ENCODE assay signal across 1 cellular context in the genomic region with DNA sequence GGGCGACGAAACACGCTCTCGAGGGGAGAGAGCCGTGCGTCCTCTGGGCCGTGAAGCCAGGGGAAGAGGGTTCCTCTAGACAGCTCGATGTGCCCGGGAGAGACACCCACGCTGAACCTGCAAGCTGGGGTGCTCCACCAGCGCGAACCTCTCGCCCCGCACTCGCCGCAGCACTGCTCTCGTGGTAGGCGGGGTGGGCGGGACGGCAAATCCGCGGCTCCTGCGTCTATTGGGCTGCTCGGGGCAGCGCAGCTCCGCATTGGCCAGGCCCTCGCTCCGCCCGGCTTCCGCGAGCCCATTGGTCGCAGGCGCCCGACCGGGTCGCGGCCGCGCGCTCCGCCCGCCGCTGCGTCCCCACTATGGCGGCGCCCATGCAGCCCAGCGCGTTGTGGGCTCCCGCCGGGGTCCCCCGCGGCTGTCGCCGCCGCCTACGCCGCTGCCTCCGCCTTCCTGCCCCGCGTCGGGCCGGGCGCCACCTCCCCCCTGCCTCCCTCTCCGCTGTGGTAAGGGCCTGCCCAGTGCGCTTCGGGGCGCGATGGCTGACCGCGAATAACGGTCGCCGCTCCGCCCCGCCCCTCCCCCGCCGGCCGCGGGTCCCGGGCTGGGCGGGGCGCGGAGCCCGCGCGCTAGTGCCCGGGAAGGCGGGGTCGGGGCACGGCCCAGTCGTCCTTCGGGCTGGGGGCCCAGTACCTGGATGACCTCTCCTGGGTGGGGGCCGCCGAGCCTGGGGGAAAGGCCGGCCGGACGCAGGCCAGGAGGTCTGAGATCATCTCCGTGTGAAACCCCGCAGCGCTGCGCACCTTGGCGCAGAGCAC.
TF ChIP-seq lines count a peak whose summit lies in the region.

A gene with protein sequence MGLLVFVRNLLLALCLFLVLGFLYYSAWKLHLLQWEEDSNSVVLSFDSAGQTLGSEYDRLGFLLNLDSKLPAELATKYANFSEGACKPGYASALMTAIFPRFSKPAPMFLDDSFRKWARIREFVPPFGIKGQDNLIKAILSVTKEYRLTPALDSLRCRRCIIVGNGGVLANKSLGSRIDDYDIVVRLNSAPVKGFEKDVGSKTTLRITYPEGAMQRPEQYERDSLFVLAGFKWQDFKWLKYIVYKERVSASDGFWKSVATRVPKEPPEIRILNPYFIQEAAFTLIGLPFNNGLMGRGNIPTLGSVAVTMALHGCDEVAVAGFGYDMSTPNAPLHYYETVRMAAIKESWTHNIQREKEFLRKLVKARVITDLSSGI (plus strand): TSS at position 346 of the 815 bp plus-strand sequence. CDS start 28,727 bp downstream, outside the sequence.

TF ChIP-seq in HepG2, 621 proteins besides CTCF, POLR2A, EP300 and RAD21 (continued from another document and continues in another):
- no peak for TF ChIP-seq TRIM22 (IDR thresholded peaks at IDR 0.05)
- TF ChIP-seq TP53 (CRISPR knock-in tag; conservative IDR thresholded peaks at IDR 0.05) = no peak
- TF ChIP-seq HHEX (CRISPR knock-in tag; IDR thresholded peaks at IDR 0.05) = no peak
- TF ChIP-seq ASH2L (IDR thresholded peaks at IDR 0.05; ENCODE audit: insufficient read length, low read depth, low read length) = peak; percentile 97
- peak; percentile 99 for TF ChIP-seq YY1 (IDR thresholded peaks at IDR 0.05; ENCODE audit: insufficient read depth, insufficient replicate concordance, low read depth, low read length)
- TF ChIP-seq RFX5 (IDR thresholded peaks at IDR 0.05; ENCODE audit: low read depth, low read length) = no peak
- TF ChIP-seq FOSL1 (CRISPR knock-in tag; IDR thresholded peaks at IDR 0.05; ENCODE audit: borderline replicate concordance) = no peak
- TF ChIP-seq, protein P1, sequence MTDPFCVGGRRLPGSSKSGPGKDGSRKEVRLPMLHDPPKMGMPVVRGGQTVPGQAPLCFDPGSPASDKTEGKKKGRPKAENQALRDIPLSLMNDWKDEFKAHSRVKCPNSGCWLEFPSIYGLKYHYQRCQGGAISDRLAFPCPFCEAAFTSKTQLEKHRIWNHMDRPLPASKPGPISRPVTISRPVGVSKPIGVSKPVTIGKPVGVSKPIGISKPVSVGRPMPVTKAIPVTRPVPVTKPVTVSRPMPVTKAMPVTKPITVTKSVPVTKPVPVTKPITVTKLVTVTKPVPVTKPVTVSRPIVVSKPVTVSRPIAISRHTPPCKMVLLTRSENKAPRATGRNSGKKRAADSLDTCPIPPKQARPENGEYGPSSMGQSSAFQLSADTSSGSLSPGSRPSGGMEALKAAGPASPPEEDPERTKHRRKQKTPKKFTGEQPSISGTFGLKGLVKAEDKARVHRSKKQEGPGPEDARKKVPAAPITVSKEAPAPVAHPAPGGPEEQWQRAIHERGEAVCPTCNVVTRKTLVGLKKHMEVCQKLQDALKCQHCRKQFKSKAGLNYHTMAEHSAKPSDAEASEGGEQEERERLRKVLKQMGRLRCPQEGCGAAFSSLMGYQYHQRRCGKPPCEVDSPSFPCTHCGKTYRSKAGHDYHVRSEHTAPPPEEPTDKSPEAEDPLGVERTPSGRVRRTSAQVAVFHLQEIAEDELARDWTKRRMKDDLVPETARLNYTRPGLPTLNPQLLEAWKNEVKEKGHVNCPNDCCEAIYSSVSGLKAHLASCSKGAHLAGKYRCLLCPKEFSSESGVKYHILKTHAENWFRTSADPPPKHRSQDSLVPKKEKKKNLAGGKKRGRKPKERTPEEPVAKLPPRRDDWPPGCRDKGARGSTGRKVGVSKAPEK (CRISPR knock-in tag; IDR thresholded peaks at IDR 0.05; ENCODE audit: borderline replicate concordance) = no peak
- peak; percentile 40; the same call in 1 of the 2 replicates for TF ChIP-seq NR1H2 (CRISPR knock-in tag; IDR thresholded peaks at IDR 0.05; ENCODE audit: borderline replicate concordance, low read depth)
- 0 out of 2 replicates have a peak, but pooled peaks have one; percentile 10 for TF ChIP-seq SIX4 (CRISPR knock-in tag; IDR thresholded peaks at IDR 0.05)
- TF ChIP-seq, protein P2, sequence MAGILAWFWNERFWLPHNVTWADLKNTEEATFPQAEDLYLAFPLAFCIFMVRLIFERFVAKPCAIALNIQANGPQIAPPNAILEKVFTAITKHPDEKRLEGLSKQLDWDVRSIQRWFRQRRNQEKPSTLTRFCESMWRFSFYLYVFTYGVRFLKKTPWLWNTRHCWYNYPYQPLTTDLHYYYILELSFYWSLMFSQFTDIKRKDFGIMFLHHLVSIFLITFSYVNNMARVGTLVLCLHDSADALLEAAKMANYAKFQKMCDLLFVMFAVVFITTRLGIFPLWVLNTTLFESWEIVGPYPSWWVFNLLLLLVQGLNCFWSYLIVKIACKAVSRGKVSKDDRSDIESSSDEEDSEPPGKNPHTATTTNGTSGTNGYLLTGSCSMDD (CRISPR knock-in tag; IDR thresholded peaks at IDR 0.05) = no peak
- TF ChIP-seq ZNF619 (CRISPR knock-in tag; IDR thresholded peaks at IDR 0.05) = no peak
- peak; percentile 56 for TF ChIP-seq GABPB1 (CRISPR knock-in tag; IDR thresholded peaks at IDR 0.05)
- 0 out of 2 replicates have a peak, but pooled peaks have one; percentile 33 for TF ChIP-seq FOXK1 (CRISPR knock-in tag; IDR thresholded peaks at IDR 0.05; ENCODE audit: borderline replicate concordance, low read depth)
- TF ChIP-seq ZNF367 (CRISPR knock-in tag; IDR thresholded peaks at IDR 0.05; ENCODE audit: borderline replicate concordance) = no peak
- TF ChIP-seq ZNF562 (CRISPR knock-in tag; IDR thresholded peaks at IDR 0.05; ENCODE audit: borderline replicate concordance) = no peak
- TF ChIP-seq NFE2L2 (IDR thresholded peaks at IDR 0.05; ENCODE audit: low read length) = no peak
- peak; percentile 54; the same call in 1 of the 2 replicates for TF ChIP-seq ZSCAN31 (CRISPR knock-in tag; IDR thresholded peaks at IDR 0.05; ENCODE audit: low read depth)
- TF ChIP-seq KLF12 (CRISPR knock-in tag; IDR thresholded peaks at IDR 0.05; ENCODE audit: borderline replicate concordance) = no peak
- peak; percentile 56; the same call in 1 of the 2 replicates for TF ChIP-seq KDM5B (CRISPR knock-in tag; IDR thresholded peaks at IDR 0.05; ENCODE audit: borderline replicate concordance)
- TF ChIP-seq FOSL2 (CRISPR knock-in tag; IDR thresholded peaks at IDR 0.05) = peak; percentile 8; the same call in 1 of the 2 replicates
- TF ChIP-seq SP2 (CRISPR knock-in tag; IDR thresholded peaks at IDR 0.05) = peak; percentile 92
- TF ChIP-seq CC2D1A (CRISPR knock-in tag; IDR thresholded peaks at IDR 0.05) = no peak
- TF ChIP-seq, protein P3, sequence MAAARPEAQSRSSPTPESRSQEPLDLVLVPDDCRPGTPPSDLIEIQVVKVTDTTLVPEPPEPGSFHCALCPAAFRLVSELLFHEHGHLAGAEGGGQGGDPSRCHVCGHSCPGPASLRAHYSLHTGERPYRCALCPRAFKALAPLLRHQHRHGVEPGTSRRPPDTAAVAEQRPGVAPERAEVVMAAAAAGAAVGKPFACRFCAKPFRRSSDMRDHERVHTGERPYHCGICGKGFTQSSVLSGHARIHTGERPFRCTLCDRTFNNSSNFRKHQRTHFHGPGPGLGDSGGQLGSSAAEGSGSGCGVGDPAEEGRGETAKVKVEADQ (CRISPR knock-in tag; IDR thresholded peaks at IDR 0.05; ENCODE audit: borderline replicate concordance) = 0 out of 2 replicates have a peak, but pooled peaks have one; percentile 53
- TF ChIP-seq HCFC1 (IDR thresholded peaks at IDR 0.05; ENCODE audit: low read depth, low read length) = no peak
- 0 out of 2 replicates have a peak, but pooled peaks have one; percentile 61 for TF ChIP-seq ZNF136 (CRISPR knock-in tag; IDR thresholded peaks at IDR 0.05; ENCODE audit: low read depth)
- peak; percentile 23; the same call in 1 of the 2 replicates for TF ChIP-seq SNAI1 (CRISPR knock-in tag; IDR thresholded peaks at IDR 0.05; ENCODE audit: borderline replicate concordance)
- TF ChIP-seq NFKB2 (CRISPR knock-in tag; IDR thresholded peaks at IDR 0.05; ENCODE audit: borderline replicate concordance) = 0 out of 2 replicates have a peak, but pooled peaks have one; percentile 3
- no peak; the same call in 1 of the 2 replicates for TF ChIP-seq ZBTB42 (CRISPR knock-in tag; IDR thresholded peaks at IDR 0.05)
- no peak for TF ChIP-seq TCF12 (IDR thresholded peaks at IDR 0.05)
- TF ChIP-seq TCF12 (CRISPR knock-in tag; IDR thresholded peaks at IDR 0.05) = no peak
- TF ChIP-seq ZNF337 (CRISPR knock-in tag; IDR thresholded peaks at IDR 0.05; ENCODE audit: borderline replicate concordance, low read depth) = peak; percentile 80; the same call in 1 of the 2 replicates
- peak; percentile 45 for TF ChIP-seq BCL3 (CRISPR knock-in tag; IDR thresholded peaks at IDR 0.05)
- no peak for TF ChIP-seq ZNF101 (CRISPR knock-in tag; IDR thresholded peaks at IDR 0.05; ENCODE audit: borderline replicate concordance, low read depth)
- TF ChIP-seq ZNF773 (CRISPR knock-in tag; IDR thresholded peaks at IDR 0.05; ENCODE audit: borderline replicate concordance) = 0 out of 2 replicates have a peak, but pooled peaks have one; percentile 49
- TF ChIP-seq PRDM15 (CRISPR knock-in tag; IDR thresholded peaks at IDR 0.05) = no peak
- peak; percentile 50 for TF ChIP-seq SRY (CRISPR knock-in tag; IDR thresholded peaks at IDR 0.05)
- no peak for TF ChIP-seq TOPORS (CRISPR knock-in tag; IDR thresholded peaks at IDR 0.05)
- TF ChIP-seq, protein P4, sequence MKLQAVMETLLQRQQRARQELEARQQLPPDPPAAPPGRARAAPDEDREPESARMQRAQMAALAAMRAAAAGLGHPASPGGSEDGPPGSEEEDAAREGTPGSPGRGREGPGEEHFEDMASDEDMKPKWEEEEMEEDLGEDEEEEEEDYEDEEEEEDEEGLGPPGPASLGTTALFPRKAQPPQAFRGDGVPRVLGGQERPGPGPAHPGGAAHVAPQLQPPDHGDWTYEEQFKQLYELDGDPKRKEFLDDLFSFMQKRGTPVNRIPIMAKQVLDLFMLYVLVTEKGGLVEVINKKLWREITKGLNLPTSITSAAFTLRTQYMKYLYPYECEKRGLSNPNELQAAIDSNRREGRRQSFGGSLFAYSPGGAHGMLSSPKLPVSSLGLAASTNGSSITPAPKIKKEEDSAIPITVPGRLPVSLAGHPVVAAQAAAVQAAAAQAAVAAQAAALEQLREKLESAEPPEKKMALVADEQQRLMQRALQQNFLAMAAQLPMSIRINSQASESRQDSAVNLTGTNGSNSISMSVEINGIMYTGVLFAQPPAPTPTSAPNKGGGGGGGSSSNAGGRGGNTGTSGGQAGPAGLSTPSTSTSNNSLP (IDR thresholded peaks at IDR 0.05; ENCODE audit: low read depth, low read length) = no peak
- peak; percentile 96; the same call in 1 of the 2 replicates for TF ChIP-seq ZBTB25 (CRISPR knock-in tag; IDR thresholded peaks at IDR 0.05)
- TF ChIP-seq NCOA1 (CRISPR knock-in tag; IDR thresholded peaks at IDR 0.05) = no peak
- TF ChIP-seq TCF7L2 (IDR thresholded peaks at IDR 0.05; ENCODE audit: low read depth, low read length) = no peak
- TF ChIP-seq ZNF543 (CRISPR knock-in tag; IDR thresholded peaks at IDR 0.05) = no peak
- TF ChIP-seq WIZ (CRISPR knock-in tag; IDR thresholded peaks at IDR 0.05) = 0 out of 2 replicates have a peak, but pooled peaks have one; percentile 29
